In the genomic region with DNA sequence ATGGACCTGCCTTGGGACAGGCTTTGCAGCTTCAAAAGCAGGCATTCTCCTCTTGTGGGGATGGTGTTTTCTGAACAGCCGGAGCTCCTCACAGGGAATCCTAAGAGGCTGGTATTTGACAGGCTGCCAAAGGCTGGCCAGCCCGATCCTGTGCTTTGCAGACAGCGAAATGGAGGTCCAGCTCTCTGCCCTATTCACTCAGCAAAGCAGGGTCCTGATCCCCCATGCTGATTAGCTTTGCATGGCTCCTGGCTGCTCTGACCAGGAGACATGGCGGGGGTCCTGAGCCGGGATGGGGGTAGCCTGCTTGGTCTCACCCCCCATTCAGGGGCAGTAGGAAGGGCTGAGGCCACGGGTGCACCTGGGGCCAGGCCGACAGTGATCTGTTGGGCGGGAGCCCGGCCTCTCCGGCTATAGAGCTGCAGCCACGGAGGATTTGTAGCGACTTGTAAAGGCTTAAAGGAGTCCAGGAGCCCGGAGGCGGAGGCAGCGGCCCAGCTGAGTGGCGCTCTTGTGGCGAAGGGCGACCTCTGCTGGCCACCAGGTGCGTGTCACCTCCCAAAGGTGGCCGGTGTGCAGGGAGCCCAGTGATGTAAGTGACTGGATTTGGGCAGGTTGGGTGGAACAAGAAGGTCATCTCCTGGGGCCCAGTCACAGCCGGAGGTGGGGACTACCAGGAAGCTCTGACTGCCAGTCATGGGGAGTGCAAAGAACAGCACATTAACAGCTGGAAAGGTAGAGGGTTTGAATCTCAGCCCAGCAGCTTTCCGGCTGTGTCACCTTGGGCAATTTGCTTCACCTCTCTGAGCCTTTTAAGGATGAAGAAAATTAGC, we compare ENCODE assay signal across 8 cellular contexts.
DNase-seq lines count a peak whose midpoint lies in the region; ATAC-seq and TF ChIP-seq lines count a peak whose summit lies in the region.

No MANE protein-coding gene starts in this region.

- H3K36me3 ChIP-seq in OCI-LY3 (replicated peaks; ENCODE audit: low read depth, low read length) (no peaks in the 10 kb centered on the region), muscle layer of colon (ENCODE audit: insufficient read depth, low read length) (peaks cover 15% of the 10 kb centered on the region)

- no peaks in the 10 kb centered on the region for H4K20me1 ChIP-seq in OCI-LY3 (ENCODE audit: insufficient read depth, low read length)

- peak; percentile 97 for TF ChIP-seq CTCF in CD14-positive monocyte (IDR thresholded peaks at IDR 0.05)
- TF ChIP-seq CTCF in OCI-LY3 (IDR thresholded peaks at IDR 0.05; ENCODE audit: low read depth, low read length) = peak; percentile 77

- no peak overlapping the region for H3K9ac ChIP-seq in OCI-LY3 (ENCODE audit: low read length)
- H3K9ac ChIP-seq in muscle layer of colon (ENCODE audit: low read length) = no peak overlapping the region

- intact Hi-C loops in CD14-positive monocyte (cut with micrococcal nuclease) = loop anchor here (5.0 to 10.0 kb wide), 7 partner anchors 71 to 1148 kb away; a partner anchor contains a TSS

- peaks cover 0 to 4% (median 0%) of the 10 kb centered on the region in 7 donors for H3K9me3 Mint-ChIP-seq in CD14-positive monocyte

- H3K36me3 Mint-ChIP-seq in CD14-positive monocyte = peaks cover 35 to 52% of the 10 kb centered on the region in 2 donors

- peaks cover 16% of the 10 kb centered on the region for H3K4me1 Mint-ChIP-seq in CD14-positive monocyte

- peak overlapping the region; percentile 54 for H3K4me2 ChIP-seq in OCI-LY3 (ENCODE audit: low read length)

- H3K27me3 ChIP-seq in OCI-LY3 (ENCODE audit: low read depth, low read length) (peaks cover 18% of the 10 kb centered on the region; the same call in 1 of the 2 replicates), muscle layer of colon (ENCODE audit: control insufficient read depth in 1 of 2, insufficient read depth in 2 of 2, low read length in 2 of 2) (no peaks in the 10 kb centered on the region)

- no peak for TF ChIP-seq POLR2A in erythroblast (IDR thresholded peaks at IDR 0.05; ENCODE audit: low read length)

- H3K4me3 Mint-ChIP-seq in CD14-positive monocyte = no peak overlapping the region

- no peaks in the 10 kb centered on the region for H3K79me2 ChIP-seq in OCI-LY3 (ENCODE audit: low read length)

- H3K27ac Mint-ChIP-seq in CD14-positive monocyte = peak overlapping the region in 2 of 7 donors; percentile 17 to 56

- H3K4me1 ChIP-seq in OCI-LY3 (ENCODE audit: low read length) = peaks cover 3% of the 10 kb centered on the region; the same call in 1 of the 2 replicates
- peaks cover 43% of the 10 kb centered on the region for H3K4me1 ChIP-seq in muscle layer of colon (ENCODE audit: insufficient read depth, low read length)

- H2AFZ ChIP-seq in OCI-LY3 (ENCODE audit: low read depth, low read length) = no peak overlapping the region

- peaks cover 0 to 3% (median 2%) of the 10 kb centered on the region in 3 donors for H3K27me3 Mint-ChIP-seq in CD14-positive monocyte (ENCODE audit: low read depth in 3 of 3)

- DNase-seq in CD14-positive monocyte (ENCODE audit: low spot score) = peak; percentile 81
- peak; percentile 96 for DNase-seq in HK-2 (ENCODE audit: unreplicated experiment)
- DNase-seq in activated T-cell treated with anti-CD3 and anti-CD28 coated beads for 1 hour (ENCODE audit: low read depth) = peak; percentile 65
- DNase-seq in erythroblast (lab: John Stamatoyannopoulos, UW) = peak; percentile 83 to 90
- peak; percentile 86 for DNase-seq in stimulated activated CD8-positive, alpha-beta memory T cell treated with anti-CD3 and anti-CD28 coated beads, Interleukin-4, amount 100 ng/mL, for 48 hours

- H3K4me3 ChIP-seq in OCI-LY3 (ENCODE audit: low read length) (no peak overlapping the region), muscle layer of colon (ENCODE audit: low read depth in 1 of 2, low read length in 2 of 2) (peak overlapping the region; percentile 21 to 24)

- ATAC-seq in GM19395 (IDR thresholded peaks at IDR 0.05; ENCODE audit: unreplicated experiment) = peak; percentile 75

- H3K27ac ChIP-seq in OCI-LY3 (ENCODE audit: low read length) = no peak overlapping the region
- H3K27ac ChIP-seq in muscle layer of colon (ENCODE audit: low read depth, low read length) = peak overlapping the region; percentile 89

- H3K9me3 ChIP-seq in OCI-LY3 (ENCODE audit: insufficient read depth, low read length) (no peaks in the 10 kb centered on the region), muscle layer of colon (ENCODE audit: low read length) (no peaks in the 10 kb centered on the region)
